8 cellular contexts compared by ENCODE assay signal in the genomic region with DNA sequence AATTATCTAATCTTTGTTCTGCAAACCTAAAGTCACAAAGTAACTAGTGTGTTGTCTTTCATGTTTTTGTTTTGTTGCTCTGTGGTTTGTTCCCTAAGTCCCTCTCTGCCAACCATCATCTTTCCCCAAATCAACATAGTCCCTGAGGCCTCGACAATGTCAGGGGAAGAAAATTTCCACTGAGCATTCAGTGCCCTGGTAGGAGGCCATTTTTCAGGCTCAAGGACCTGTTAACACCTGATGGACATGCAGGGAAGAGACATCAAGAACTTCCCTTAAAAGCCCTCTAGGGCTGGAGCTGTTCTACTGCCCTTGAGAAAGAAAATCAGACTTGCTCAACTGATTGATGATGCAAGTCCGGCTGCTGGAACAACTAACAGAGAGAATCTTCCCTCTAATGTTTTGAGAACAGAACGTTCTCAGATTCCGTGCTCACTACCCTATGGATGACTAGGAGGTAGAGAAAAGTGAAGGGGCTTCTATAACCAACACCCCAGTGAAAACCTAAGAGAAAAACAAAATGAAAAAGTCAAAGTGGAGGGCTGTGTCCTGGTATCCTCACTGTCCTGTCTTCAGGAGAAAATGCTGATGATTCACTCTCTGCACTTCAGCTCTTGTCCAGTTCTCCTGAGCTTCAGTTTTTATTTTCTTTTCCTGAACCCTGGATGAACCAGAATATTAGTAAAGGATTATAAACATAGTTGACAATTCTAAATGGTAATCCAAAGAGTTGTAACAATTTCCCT.
DNase-seq lines count a peak whose midpoint lies in the region; ATAC-seq and TF ChIP-seq lines count a peak whose summit lies in the region.

No MANE protein-coding gene starts in this region.

- CTCF ChIA-PET in activated B cell treated with CpG ODN at 0.5 μM for 24 hours (lab: Charles Lee), result no interaction called here

- H3K27ac ChIP-seq in right cardiac atrium (ENCODE audit: low read length) (peak overlapping the region; percentile 88), smooth muscle cell (ENCODE audit: low read depth) (peak overlapping the region; percentile 45)

- TF ChIP-seq CTCF in activated B cell treated with CpG ODN at 0.5 μM for 24 hours (IDR thresholded peaks at IDR 0.05) (no peak), smooth muscle cell (IDR thresholded peaks at IDR 0.05; ENCODE audit: borderline replicate concordance, insufficient read depth, poor library complexity, severe bottlenecking) (no peak)

- WGBS in right cardiac atrium, result 46% methylated on average over 4 of the region's 4 CpGs
- 32% methylated on average over 4 of the region's 4 CpGs for WGBS in smooth muscle cell (ENCODE audit: low lambda C conversion rate)

- peaks cover 79% of the 10 kb centered on the region for H3K4me1 Mint-ChIP-seq in activated B cell treated with CpG ODN at 0.5 μM for 24 hours
- H3K4me1 Mint-ChIP-seq in activated T-helper 2 cell treated with anti-CD3 and anti-CD28 coated beads, Interferon-gamma antibody, Interleukin-2, Interleukin-4, amounts not matched to agents 10 μg/mL and 5 μg/mL and 100 μg/mL, durations not matched to agents 14 hours and 24 hours and 36 hours (ENCODE audit: low read depth), result peaks cover 34% of the 10 kb centered on the region

- peaks cover 4% of the 10 kb centered on the region for H3F3A ChIP-seq in smooth muscle cell (ENCODE audit: low read depth)

- intact Hi-C loops in activated B cell treated with CpG ODN at 0.5 μM for 24 hours (cut with micrococcal nuclease) (no loop called here), right cardiac atrium (cut with DNase I) (no loop called here)
- intact Hi-C loops in activated T-helper 2 cell treated with anti-CD3 and anti-CD28 coated beads, Interferon-gamma antibody, Interleukin-2, Interleukin-4, amounts not matched to agents 10 μg/mL and 5 μg/mL and 100 μg/mL, durations not matched to agents 14 hours and 24 hours and 36 hours (cut with micrococcal nuclease), result no loop called here

- ATAC-seq in activated B cell treated with CpG ODN at 0.5 μM for 24 hours (ENCODE audit: low read depth) (no peak), right cardiac atrium (peak; percentile 88 to 90), HG03442 (IDR thresholded peaks at IDR 0.05; ENCODE audit: unreplicated experiment) (no peak)

- peaks cover 21% of the 10 kb centered on the region for H3K36me3 Mint-ChIP-seq in activated B cell treated with CpG ODN at 0.5 μM for 24 hours (ENCODE audit: low read depth)
- H3K36me3 Mint-ChIP-seq in activated T-helper 2 cell treated with anti-CD3 and anti-CD28 coated beads, Interferon-gamma antibody, Interleukin-2, Interleukin-4, amounts not matched to agents 10 μg/mL and 5 μg/mL and 100 μg/mL, durations not matched to agents 14 hours and 24 hours and 36 hours (ENCODE audit: low read depth), result peaks cover 11% of the 10 kb centered on the region

- H3K4me3 ChIP-seq in right cardiac atrium (ENCODE audit: low read length), result no peak overlapping the region
- no peak overlapping the region for H3K4me3 ChIP-seq in smooth muscle cell

- peaks cover 10% of the 10 kb centered on the region for H3K79me2 ChIP-seq in smooth muscle cell (ENCODE audit: low read depth)

- H3K27ac Mint-ChIP-seq in activated B cell treated with CpG ODN at 0.5 μM for 24 hours, result peak overlapping the region; percentile 68
- H3K27ac Mint-ChIP-seq in activated T-helper 2 cell treated with anti-CD3 and anti-CD28 coated beads, Interferon-gamma antibody, Interleukin-2, Interleukin-4, amounts not matched to agents 10 μg/mL and 5 μg/mL and 100 μg/mL, durations not matched to agents 14 hours and 24 hours and 36 hours, result no peak overlapping the region

- H3K4me1 ChIP-seq in right cardiac atrium (ENCODE audit: control insufficient read depth, insufficient read depth, low read length) (peaks cover 16% of the 10 kb centered on the region), smooth muscle cell (ENCODE audit: low read depth) (peaks cover 25% of the 10 kb centered on the region)

- H3K4me3 Mint-ChIP-seq in activated B cell treated with CpG ODN at 0.5 μM for 24 hours, result no peak overlapping the region
- H3K4me3 Mint-ChIP-seq in activated T-helper 2 cell treated with anti-CD3 and anti-CD28 coated beads, Interferon-gamma antibody, Interleukin-2, Interleukin-4, amounts not matched to agents 10 μg/mL and 5 μg/mL and 100 μg/mL, durations not matched to agents 14 hours and 24 hours and 36 hours (ENCODE audit: low read depth), result no peak overlapping the region

- POLR2A ChIA-PET in activated B cell treated with CpG ODN at 0.5 μM for 24 hours (lab: Charles Lee), result interaction anchor here (0.6 kb wide), 1 partner anchor 20 kb away, joined by 6 read pairs; no protein-coding TSS in a partner anchor

- H4K20me1 ChIP-seq in smooth muscle cell (ENCODE audit: low read depth), result peaks cover 26% of the 10 kb centered on the region

- H3K9me3 ChIP-seq in right cardiac atrium (ENCODE audit: control insufficient read depth, low read length) (no peaks in the 10 kb centered on the region), smooth muscle cell (replicated peaks; ENCODE audit: low read depth) (no peaks in the 10 kb centered on the region)

- H3K9ac ChIP-seq in smooth muscle cell (ENCODE audit: low read depth), result no peak overlapping the region

- H3K27me3 ChIP-seq in right cardiac atrium (ENCODE audit: control insufficient read depth, insufficient read depth) (no peaks in the 10 kb centered on the region), smooth muscle cell (ENCODE audit: low read depth) (no peaks in the 10 kb centered on the region)

- H3K9me3 Mint-ChIP-seq in activated B cell treated with CpG ODN at 0.5 μM for 24 hours, result no peaks in the 10 kb centered on the region
- H3K9me3 Mint-ChIP-seq in activated T-helper 2 cell treated with anti-CD3 and anti-CD28 coated beads, Interferon-gamma antibody, Interleukin-2, Interleukin-4, amounts not matched to agents 10 μg/mL and 5 μg/mL and 100 μg/mL, durations not matched to agents 14 hours and 24 hours and 36 hours, result no peaks in the 10 kb centered on the region

- H3K27me3 Mint-ChIP-seq in activated B cell treated with CpG ODN at 0.5 μM for 24 hours, result no peaks in the 10 kb centered on the region
- no peaks in the 10 kb centered on the region for H3K27me3 Mint-ChIP-seq in activated T-helper 2 cell treated with anti-CD3 and anti-CD28 coated beads, Interferon-gamma antibody, Interleukin-2, Interleukin-4, amounts not matched to agents 10 μg/mL and 5 μg/mL and 100 μg/mL, durations not matched to agents 14 hours and 24 hours and 36 hours (ENCODE audit: low read depth)

- peak overlapping the region; percentile 53 for H3K4me2 ChIP-seq in smooth muscle cell

- H3K36me3 ChIP-seq in smooth muscle cell (ENCODE audit: low read depth), result no peaks in the 10 kb centered on the region

- peak overlapping the region; percentile 35 for H2AFZ ChIP-seq in smooth muscle cell (ENCODE audit: low read depth)

- DNase-seq in GM03348 (ENCODE audit: low spot score) (peak; percentile 69), activated B cell treated with CpG ODN at 0.5 μM for 24 hours (no peak), right cardiac atrium (peak in 1 of 3 donors; percentile 30), smooth muscle cell (lab: John Stamatoyannopoulos, UW; ENCODE audit: unreplicated experiment) (no peak), NCI-H2029 (lab: John Stamatoyannopoulos, UW) (no peak)
- no peak for DNase-seq in stimulated activated CD4-positive, alpha-beta T cell treated with anti-CD3 and anti-CD28 coated beads, Interleukin-4, amount 100 ng/mL, for 1 hour
- no peak for DNase-seq in activated T-helper 2 cell treated with anti-CD3 and anti-CD28 coated beads, Interferon-gamma antibody, Interleukin-2, Interleukin-4, amounts not matched to agents 10 μg/mL and 5 μg/mL and 100 μg/mL, durations not matched to agents 14 hours and 24 hours and 36 hours (ENCODE audit: low spot score)

Comparison
In these comparisons a context has a peak if more than half of its experiments do, and no peak if none do; other contexts are left out.
1. ATAC-seq: peak in right cardiac atrium (2 of 2); none in activated B cell treated with CpG ODN at 0.5 μM for 24 hours (single experiment) and HG03442 (single experiment).